ENCODE assay signal across 8 cellular contexts in the genomic region with DNA sequence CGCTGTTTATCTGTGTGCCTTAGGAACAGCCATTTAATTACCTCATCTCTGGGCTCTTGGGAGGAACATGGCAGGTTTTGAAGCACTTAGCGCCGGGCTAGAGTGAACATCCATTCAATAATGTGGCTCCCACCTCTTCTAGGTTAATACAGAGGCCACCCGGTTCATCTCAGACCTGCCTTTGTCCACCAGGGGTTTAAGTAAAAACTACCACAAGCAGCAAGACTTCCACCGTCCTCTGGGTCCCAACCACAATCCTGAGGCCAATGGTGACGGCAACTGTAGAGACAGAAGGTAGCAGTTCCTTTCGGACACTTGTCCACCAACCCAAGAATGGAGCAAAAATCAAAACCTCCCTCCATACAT. TPM values are rescaled to one million over a fixed set of nuclear protein-coding genes. Genes with fewer than 3 reads are reported as not detected.
DNase-seq lines count a peak whose midpoint lies in the region; ATAC-seq and TF ChIP-seq lines count a peak whose summit lies in the region.

No MANE protein-coding gene starts in this region.

- no peaks in the 10 kb centered on the region for H3K9me3 ChIP-seq in CD8-positive, alpha-beta memory T cell (ENCODE audit: low read length)
- H3K9me3 ChIP-seq in NT2/D1 (ENCODE audit: insufficient read depth, low read length) (no peaks in the 10 kb centered on the region), endocrine pancreas (ENCODE audit: control insufficient read depth, low read length) (no peaks in the 10 kb centered on the region)

- H3K27me3 ChIP-seq in CD8-positive, alpha-beta memory T cell (ENCODE audit: insufficient read depth, low read length, poor library complexity, severe bottlenecking): no peaks in the 10 kb centered on the region
- no peaks in the 10 kb centered on the region for H3K27me3 ChIP-seq in NT2/D1 (ENCODE audit: insufficient read depth, insufficient read length)
- no peaks in the 10 kb centered on the region for H3K27me3 ChIP-seq in endocrine pancreas (ENCODE audit: control insufficient read depth, insufficient read depth, low read length)

- H3K36me3 ChIP-seq in CD8-positive, alpha-beta memory T cell (ENCODE audit: insufficient read depth, low read length): peaks cover 14% of the 10 kb centered on the region
- peaks cover 30% of the 10 kb centered on the region for H3K36me3 ChIP-seq in NT2/D1 (ENCODE audit: insufficient read depth, insufficient read length, low read length)
- no peaks in the 10 kb centered on the region for H3K36me3 ChIP-seq in endocrine pancreas (ENCODE audit: control insufficient read depth, insufficient read depth, low read length)

- POLR2A ChIA-PET in CD8-positive, alpha-beta memory T cell (lab: Charles Lee): interaction anchor here (0.8 to 1.7 kb wide), 5 partner anchors 16 to 154 kb away, joined by 3 to 9 read pairs (median 3); a partner anchor contains a TSS

- peaks cover 32% of the 10 kb centered on the region for H3K4me1 ChIP-seq in CD8-positive, alpha-beta memory T cell (ENCODE audit: insufficient read depth, low read length)
- H3K4me1 ChIP-seq in NT2/D1 (ENCODE audit: insufficient read depth, insufficient read length) (no peaks in the 10 kb centered on the region), endocrine pancreas (ENCODE audit: control insufficient read depth, insufficient read depth, low read length) (peaks cover 7% of the 10 kb centered on the region)

- DNase-seq in CD8-positive, alpha-beta memory T cell: no peak
- DNase-seq in NT2/D1 (ENCODE audit: low read depth, low spot score) (no peak), osteocyte (ENCODE audit: extremely low spot score, unreplicated experiment) (no peak), inferior parietal cortex (ENCODE audit: extremely low spot score) (no peak), HUDEP-2 (lab: John Stamatoyannopoulos, UW; ENCODE audit: unreplicated experiment in 76 of 76) (no peak)
- DNase-seq in stimulated activated CD4-positive, alpha-beta T cell treated with anti-CD3 and anti-CD28 coated beads, Interleukin-2, amount 100 ng/mL, for 48 hours: no peak

- no peaks in the 10 kb centered on the region for H3K9me3 Mint-ChIP-seq in CD8-positive, alpha-beta memory T cell
- no peaks in the 10 kb centered on the region for H3K9me3 Mint-ChIP-seq in osteocyte (ENCODE audit: unreplicated experiment)

- peaks cover 0 to 42% (median 3%) of the 10 kb centered on the region in 3 donors for H3K36me3 Mint-ChIP-seq in CD8-positive, alpha-beta memory T cell
- H3K36me3 Mint-ChIP-seq in osteocyte (ENCODE audit: unreplicated experiment): peaks cover 11% of the 10 kb centered on the region

- TF ChIP-seq CTCF in osteocyte (IDR thresholded peaks at IDR 0.05): no peak

- H3K27ac ChIP-seq in CD8-positive, alpha-beta memory T cell (ENCODE audit: low read depth, low read length): peak overlapping the region; percentile 79

- H3K4me3 Mint-ChIP-seq in CD8-positive, alpha-beta memory T cell: peak overlapping the region; percentile 98 to 100 (median 99)
- peak overlapping the region; percentile 99 for H3K4me3 Mint-ChIP-seq in osteocyte (ENCODE audit: unreplicated experiment)

- no peak for ATAC-seq in HG03432 (IDR thresholded peaks at IDR 0.05; ENCODE audit: unreplicated experiment)

- CTCF ChIA-PET in CD8-positive, alpha-beta memory T cell (lab: Charles Lee): interaction anchor here (0.7 to 2.0 kb wide), 3 partner anchors 15 to 533 kb away, joined by 4 to 6 read pairs (median 5); no protein-coding TSS in a partner anchor

- peaks cover 42 to 54% (median 45%) of the 10 kb centered on the region in 3 donors for H3K4me1 Mint-ChIP-seq in CD8-positive, alpha-beta memory T cell
- peaks cover 29% of the 10 kb centered on the region for H3K4me1 Mint-ChIP-seq in osteocyte (ENCODE audit: unreplicated experiment)

- H3K9ac ChIP-seq in NT2/D1 (ENCODE audit: insufficient read length, low read depth): peak overlapping the region; percentile 92
- peak overlapping the region; percentile 67 for H3K9ac ChIP-seq in endocrine pancreas (ENCODE audit: control insufficient read depth, insufficient read depth, low read length)

- peak overlapping the region; percentile 85 for H3K4me3 ChIP-seq in CD8-positive, alpha-beta memory T cell (ENCODE audit: low read length)
- peak overlapping the region; percentile 86 for H3K4me3 ChIP-seq in NT2/D1 (ENCODE audit: insufficient read length, low read depth)
- H3K4me3 ChIP-seq in endocrine pancreas (ENCODE audit: control insufficient read depth, insufficient read depth, low read length): peak overlapping the region; percentile 48

- no peaks in the 10 kb centered on the region for H3K27me3 Mint-ChIP-seq in CD8-positive, alpha-beta memory T cell
- no peaks in the 10 kb centered on the region for H3K27me3 Mint-ChIP-seq in osteocyte (ENCODE audit: unreplicated experiment)

- peak overlapping the region; percentile 93 to 99 (median 98) for H3K27ac Mint-ChIP-seq in CD8-positive, alpha-beta memory T cell
- peak overlapping the region; percentile 91 for H3K27ac Mint-ChIP-seq in osteocyte (ENCODE audit: unreplicated experiment)

RNA-seq across cellular contexts. Expression of a gene that starts 0.9 kb away (rescaled TPM):
- total RNA-seq in CD8-positive, alpha-beta memory T cell: 100 to 1,000 TPM; 191 to 201 TPM
- 280 TPM for polyA plus RNA-seq in CD8-positive, alpha-beta memory T cell
- total RNA-seq in osteocyte: 266 and 267 TPM in 2 replicates

RNA-seq across cellular contexts. Expression of a gene that starts 28.8 kb away (rescaled TPM):
- 1 to 10 TPM; 7.9 to 9.2 TPM for total RNA-seq in CD8-positive, alpha-beta memory T cell
- polyA plus RNA-seq in CD8-positive, alpha-beta memory T cell: 31.1 TPM
- 54.8 and 55.2 TPM in 2 replicates for total RNA-seq in osteocyte

RNA-seq across cellular contexts. Expression of a gene that starts 55.7 kb away (rescaled TPM):
- not detected for total RNA-seq in CD8-positive, alpha-beta memory T cell
- not detected for polyA plus RNA-seq in CD8-positive, alpha-beta memory T cell
- total RNA-seq in osteocyte: 0.11 TPM in 1 of 2 replicates, not detected in the other
